Comparison of ENCODE assay signal across 8 cellular contexts in genomic region chr13:74133657-74134201, GRCh38. TPM values are rescaled to one million over a fixed set of nuclear protein-coding genes. Genes with fewer than 3 reads are reported as not detected.
A peak's percentile ranks its signal among the peaks of the same experiment; 100 is the strongest.
DNase-seq lines count a peak whose midpoint lies in the region; ATAC-seq and TF ChIP-seq lines count a peak whose summit lies in the region.

No MANE protein-coding gene starts in this region.

- H3K9me3 ChIP-seq in duodenal mucosa (ENCODE audit: control insufficient read depth in 1 of 2, low read length in 2 of 2) = no peaks in the 10 kb centered on the region
- H3K9me3 ChIP-seq in lung (ENCODE audit: control insufficient read depth in 2 of 2, insufficient read depth in 1 of 2, low read length in 1 of 2) = no peaks in the 10 kb centered on the region

- H3K27me3 ChIP-seq in duodenal mucosa (ENCODE audit: control insufficient read depth in 1 of 2, insufficient read depth in 2 of 2, low read length in 2 of 2) (no peaks in the 10 kb centered on the region), lung (ENCODE audit: control insufficient read depth, insufficient read depth) (no peaks in the 10 kb centered on the region)

- DNase-seq in AG20443 (ENCODE audit: low spot score) (peak; percentile 80), NCI-H524 (lab: John Stamatoyannopoulos, UW) (peak; percentile 74 to 89), lung (ENCODE audit: low spot score) (peak; percentile 74)
- peak; percentile 81 to 85 for DNase-seq in activated CD4-positive, alpha-beta T cell treated with anti-CD3 and anti-CD28 coated beads, Interleukin-2, amount 50 U/mL, for 48 hours
- DNase-seq in stimulated activated CD4-positive, alpha-beta T cell treated with anti-CD3 and anti-CD28 coated beads, Interleukin-4, amount 100 ng/mL, for 48 hours (ENCODE audit: low read depth in 2 of 2) = peak; percentile 63 to 78

- no peaks in the 10 kb centered on the region for H3K36me3 ChIP-seq in duodenal mucosa (ENCODE audit: control insufficient read depth in 1 of 2, insufficient read depth in 2 of 2, low read length in 2 of 2)
- H3K36me3 ChIP-seq in lung (ENCODE audit: control insufficient read depth in 2 of 2, insufficient read depth in 2 of 2, low read length in 2 of 2) = no peaks in the 10 kb centered on the region

- ATAC-seq in GM19043 (IDR thresholded peaks at IDR 0.05; ENCODE audit: low read depth, unreplicated experiment) = peak; percentile 39
- ATAC-seq in HG03196 (IDR thresholded peaks at IDR 0.05; ENCODE audit: unreplicated experiment) = peak; percentile 46
- peak; percentile 39 for ATAC-seq in lung (ENCODE audit: insufficient read depth, low FRiP score)

- H3K4me3 ChIP-seq in duodenal mucosa (ENCODE audit: low read depth in 1 of 2, low read length in 2 of 2) (peak overlapping the region; percentile 66 to 79), lung (peak overlapping the region; percentile 29)

- WGBS in lung, 2 donors = 0 to 1% methylated on average over 33 to 35 of the region's 35 CpGs

- H3K9ac ChIP-seq in duodenal mucosa (ENCODE audit: low read depth in 1 of 2, low read length in 2 of 2) = peak overlapping the region; percentile 34 to 46

- no peak overlapping the region for H3K27ac ChIP-seq in duodenal mucosa (ENCODE audit: low read depth, low read length)
- H3K27ac ChIP-seq in lung (ENCODE audit: low read depth in 1 of 2, low read length in 1 of 2) = peak overlapping the region; percentile 64 to 74

- TF ChIP-seq CTCF in lung (IDR thresholded peaks at IDR 0.05; ENCODE audit: control extremely low read depth, extremely low read depth) = no peak

- H3K4me1 ChIP-seq in duodenal mucosa (ENCODE audit: control insufficient read depth in 1 of 2, insufficient read depth in 2 of 2, low read length in 2 of 2) = peaks cover 0 to 17% of the 10 kb centered on the region in 2 donors
- peaks cover 3 to 10% of the 10 kb centered on the region in 2 donors for H3K4me1 ChIP-seq in lung (ENCODE audit: control insufficient read depth in 2 of 2, insufficient read depth in 2 of 2, low read length in 2 of 2)

RNA-seq across cellular contexts. Expression of gene KLF12, which starts 0.5 kb away (rescaled TPM):
- total RNA-seq in lung = 10 to 100 TPM in 1 of 2 donors, 1 to 10 TPM in 1; 8.8 to 26.8 TPM
- polyA plus RNA-seq in lung = under 1 TPM; 0.77 to 0.86 TPM
